In genomic region chr22:50542416-50542927, GRCh38 we compare ENCODE assay signal across 9 cellular contexts. TPM values are rescaled to one million over a fixed set of nuclear protein-coding genes. Genes with fewer than 3 reads are reported as not detected.
DNase-seq lines count a peak whose midpoint lies in the region; ATAC-seq and TF ChIP-seq lines count a peak whose summit lies in the region.
"Had no signal": no experiment of that assay in that cellular context is flagged by ENCODE, and none has a peak within 500 bp of the region (broad histone marks: within the 10 kb centered on the region; RNA-seq: fewer than 3 reads in every experiment).

No MANE protein-coding gene starts in this region.

- no peak for TF ChIP-seq CTCF in GM10266 (IDR thresholded peaks at IDR 0.05; ENCODE audit: control insufficient read depth, insufficient read depth, low read depth, missing control alignments)

- H3K27me3 Mint-ChIP-seq in naive B cell, result no peaks in the 10 kb centered on the region

- H3K4me3 Mint-ChIP-seq in naive B cell, result peak overlapping the region in 5 of 8 donors; percentile 41 to 79 (median 49)

- peaks cover 21 to 55% (median 39%) of the 10 kb centered on the region in 3 donors for H3K4me1 Mint-ChIP-seq in naive B cell

- DNase-seq in GM10266 (ENCODE audit: extremely low spot score) (peak; percentile 76), naive B cell (no peak), NCI-H128 (lab: John Stamatoyannopoulos, UW; ENCODE audit: unreplicated experiment) (no peak), NCI-H748 (lab: John Stamatoyannopoulos, UW; ENCODE audit: unreplicated experiment) (no peak), cerebellar cortex (ENCODE audit: low spot score) (no peak)
- DNase-seq in activated naive CD4-positive, alpha-beta T cell treated with anti-CD3 and anti-CD28 coated beads, Interleukin-2, amount 50 U/mL, for 72 hours (ENCODE audit: low spot score in 2 of 2), result peak in 1 of 2 donors; percentile 55

- peak; percentile 26 for ATAC-seq in HG02973 (IDR thresholded peaks at IDR 0.05; ENCODE audit: unreplicated experiment)
- ATAC-seq in activated naive CD4-positive, alpha-beta T cell treated with anti-CD3 and anti-CD28 coated beads, Interleukin-2, amount 50 U/mL, for 72 hours, result peak; percentile 39 to 44
- ATAC-seq in naive B cell (ENCODE audit: low read depth in 2 of 2), result no peak
- no peak for ATAC-seq in HG02970 (IDR thresholded peaks at IDR 0.05; ENCODE audit: low FRiP score, unreplicated experiment)

- peaks cover 0 to 4% of the 10 kb centered on the region in 2 donors for H3K9me3 Mint-ChIP-seq in activated naive CD4-positive, alpha-beta T cell treated with anti-CD3 and anti-CD28 coated beads, Interleukin-2, amount 50 U/mL, for 72 hours
- H3K9me3 Mint-ChIP-seq in naive B cell, result no peaks in the 10 kb centered on the region

- H3K36me3 Mint-ChIP-seq in activated naive CD4-positive, alpha-beta T cell treated with anti-CD3 and anti-CD28 coated beads, Interleukin-2, amount 50 U/mL, for 72 hours, result peaks cover 0 to 17% of the 10 kb centered on the region in 2 donors
- H3K36me3 Mint-ChIP-seq in naive B cell, result no peaks in the 10 kb centered on the region

- peak overlapping the region; percentile 97 to 100 for H3K27ac Mint-ChIP-seq in activated naive CD4-positive, alpha-beta T cell treated with anti-CD3 and anti-CD28 coated beads, Interleukin-2, amount 50 U/mL, for 72 hours
- peak overlapping the region in 3 of 6 donors; percentile 87 to 100 (median 95) for H3K27ac Mint-ChIP-seq in naive B cell

RNA-seq across cellular contexts. Expression of gene KLHDC7B, which starts 3.2 kb away (rescaled TPM):
- 10 to 100 TPM in 1 of 2 donors, 1 to 10 TPM in 1; 2.6 to 11.0 TPM for total RNA-seq in activated naive CD4-positive, alpha-beta T cell treated with anti-CD3 and anti-CD28 coated beads, Interleukin-2, amount 50 U/mL, for 72 hours
- 1 to 10 TPM; 1.5 to 5.8 (median 4.4) TPM for polyA plus RNA-seq in naive B cell (ENCODE audit: low read depth in 6 of 6)
- total RNA-seq: glomerular endothelial cell had no signal

RNA-seq across cellular contexts. Expression of gene TYMP, which starts 12.7 kb away (rescaled TPM):
- total RNA-seq in activated naive CD4-positive, alpha-beta T cell treated with anti-CD3 and anti-CD28 coated beads, Interleukin-2, amount 50 U/mL, for 72 hours, result 10 to 100 TPM; 20.8 to 74.5 TPM
- polyA plus RNA-seq in naive B cell (ENCODE audit: low read depth in 6 of 6), result 10 to 100 TPM; 10.5 to 41.3 (median 18.0) TPM

RNA-seq across cellular contexts. Expression of gene SCO2, which starts 17.1 kb away (rescaled TPM):
- 1 to 10 TPM in 1 of 2 donors, not detected in 1; 4.8 TPM for total RNA-seq in activated naive CD4-positive, alpha-beta T cell treated with anti-CD3 and anti-CD28 coated beads, Interleukin-2, amount 50 U/mL, for 72 hours
- 10 to 100 TPM in 3 of 6 donors, 1 to 10 TPM in 3; 2.0 to 13.9 (median 8.1) TPM for polyA plus RNA-seq in naive B cell (ENCODE audit: low read depth in 6 of 6)

RNA-seq across cellular contexts. Expression of gene SYCE3, which starts 20.2 kb away (rescaled TPM):
- total RNA-seq in activated naive CD4-positive, alpha-beta T cell treated with anti-CD3 and anti-CD28 coated beads, Interleukin-2, amount 50 U/mL, for 72 hours, result 1 to 10 TPM in 1 of 2 donors, under 1 TPM in 1; 0.80 to 3.9 TPM
- not detected for polyA plus RNA-seq in naive B cell (ENCODE audit: low read depth in 6 of 6)

RNA-seq across cellular contexts. Expression of gene NCAPH2, which starts 34.4 kb away (rescaled TPM):
- total RNA-seq in activated naive CD4-positive, alpha-beta T cell treated with anti-CD3 and anti-CD28 coated beads, Interleukin-2, amount 50 U/mL, for 72 hours, result 100 to 1,000 TPM; 121 to 130 TPM
- polyA plus RNA-seq in naive B cell (ENCODE audit: low read depth in 6 of 6), result 10 to 100 TPM; 33.9 to 43.3 (median 37.6) TPM

Comparison
In these comparisons a context has a peak if more than half of its experiments do, and no peak if none do; other contexts are left out.
1. ATAC-seq: peak in HG02973 (single experiment) and activated naive CD4-positive, alpha-beta T cell treated with anti-CD3 and anti-CD28 coated beads, Interleukin-2, amount 50 U/mL, for 72 hours (2 of 2); none in naive B cell (0 of 2) and HG02970 (single experiment).